In genomic region chr7:144256112-144256511, GRCh38 we compare ENCODE assay signal across 18 cellular contexts. TPM values are rescaled to one million over a fixed set of nuclear protein-coding genes. Genes with fewer than 3 reads are reported as not detected.
DNase-seq lines count a peak whose midpoint lies in the region; ATAC-seq, FAIRE-seq and TF ChIP-seq lines count a peak whose summit lies in the region.
"Had no signal": no experiment of that assay in that cellular context is flagged by ENCODE, and none has a peak within 500 bp of the region (broad histone marks: within the 10 kb centered on the region; RNA-seq: fewer than 3 reads in every experiment).

No MANE protein-coding gene starts in this region.

- in situ Hi-C loops in K562 (cut with MboI): no loop called here

- TF ChIP-seq CTCF in A673 (conservative IDR thresholded peaks at IDR 0.05; ENCODE audit: low read depth, low read length): no peak
- no peak for TF ChIP-seq CTCF in K562 (IDR thresholded peaks at IDR 0.05 in 2 of 3, conservative IDR thresholded peaks at IDR 0.05 in 1 of 3; ENCODE audit: insufficient read depth in 2 of 3, low read depth in 1 of 3, low read length in 3 of 3)
- TF ChIP-seq CTCF in foreskin keratinocyte (conservative IDR thresholded peaks at IDR 0.05): no peak

- BruUV-seq in A673 (replicated peaks; lab: Mats Ljungman, UMichigan) (no TSS peak), K562 (replicated peaks; lab: Mats Ljungman, UMichigan) (no TSS peak)

- H3K27ac ChIP-seq in A673 (ENCODE audit: low read depth, low read length, poor library complexity, severe bottlenecking) (peak overlapping the region; percentile 62), K562 (ENCODE audit: extremely low read depth, low read depth, low read length) (no peak overlapping the region), foreskin keratinocyte (no peak overlapping the region)
- H3K27ac ChIP-seq: neutrophil had no signal

- TF ChIP-seq POLR2A in K562 (conservative IDR thresholded peaks at IDR 0.05): no peak

- no peak for FAIRE-seq in K562 (lab: Jason Lieb, UNC)
- FAIRE-seq: D721Med, H54 had no signal

- no peaks in the 10 kb centered on the region for H4K20me1 ChIP-seq in K562 (replicated peaks; ENCODE audit: control insufficient read depth, insufficient read depth, low read length)

- no peak for TF ChIP-seq RAD21 in K562 (CRISPR knock-in tag; conservative IDR thresholded peaks at IDR 0.05 in 1 of 2, IDR thresholded peaks at IDR 0.05 in 1 of 2)

- CTCF ChIA-PET in A673 (lab: Charles Lee) (no interaction called here), K562 (lab: Yijun Ruan, JAX; ENCODE audit: low intra/inter-chr PET ratio) (no interaction called here)

- H2AFZ ChIP-seq in K562 (ENCODE audit: low read depth, low read length): no peak overlapping the region

- intact Hi-C loops in A673 (cut with micrococcal nuclease; ENCODE audit: unreplicated experiment): no loop called here
- intact Hi-C loops in K562 (cut with micrococcal nuclease): no loop called here

- no peaks in the 10 kb centered on the region for H3K9me3 Mint-ChIP-seq in activated T-cell treated with anti-CD3 and anti-CD28 coated beads, Interleukin-2, amount 50 U/mL, for 4 hours
- H3K9me3 Mint-ChIP-seq: stimulated activated memory B cell treated with anti-CD40 and anti-IgM and Interleukin-4, amounts not matched to agents 10 μg/mL and 1 μg/mL and 100 μg/mL, for 72 hours had no signal

- peaks cover 17% of the 10 kb centered on the region for H3K4me1 ChIP-seq in A673 (ENCODE audit: insufficient read depth, low read length, poor library complexity, severe bottlenecking)
- no peaks in the 10 kb centered on the region for H3K4me1 ChIP-seq in K562 (replicated peaks in 1 of 2; ENCODE audit: control insufficient read depth in 2 of 2, insufficient read depth in 2 of 2, low read length in 2 of 2)
- no peaks in the 10 kb centered on the region for H3K4me1 ChIP-seq in foreskin keratinocyte

- peak; percentile 87 for DNase-seq in A673 (ENCODE audit: low spot score)
- DNase-seq in HCEC 1CT: peak; percentile 0
- DNase-seq in K562 (ENCODE audit: extremely low read depth in 1 of 4, low spot score in 3 of 4): peak in 1 of 4 experiments; percentile 12
- no peak for DNase-seq in foreskin keratinocyte
- DNase-seq in activated gamma-delta T cell (lab: John Stamatoyannopoulos, UW): no peak
- DNase-seq in activated T-cell treated with anti-CD3 and anti-CD28 coated beads, Interleukin-2, amount 50 U/mL, for 4 hours: no peak
- DNase-seq in activated effector memory CD4-positive, alpha-beta T cell treated with Interleukin-2 at 50 U/mL for 16 hours: no peak
- DNase-seq: activated CD4-positive, alpha-beta T cell treated with anti-CD3 and anti-CD28 coated beads for 1 hour; KG1; NCI-H1436; NCI-H510A treated with DMSO at 0.1 percent for 48 hours; SW 1271 had no signal

- no peaks in the 10 kb centered on the region for H3K4me1 Mint-ChIP-seq in activated T-cell treated with anti-CD3 and anti-CD28 coated beads, Interleukin-2, amount 50 U/mL, for 4 hours (ENCODE audit: low read depth)
- H3K4me1 Mint-ChIP-seq: stimulated activated memory B cell treated with anti-CD40 and anti-IgM and Interleukin-4, amounts not matched to agents 10 μg/mL and 1 μg/mL and 100 μg/mL, for 72 hours had no signal

- H3K36me3 Mint-ChIP-seq in activated T-cell treated with anti-CD3 and anti-CD28 coated beads, Interleukin-2, amount 50 U/mL, for 4 hours (ENCODE audit: insufficient read depth): peaks cover 2% of the 10 kb centered on the region
- H3K36me3 Mint-ChIP-seq: stimulated activated memory B cell treated with anti-CD40 and anti-IgM and Interleukin-4, amounts not matched to agents 10 μg/mL and 1 μg/mL and 100 μg/mL, for 72 hours had no signal

- TF ChIP-seq EP300 in K562 (IDR thresholded peaks at IDR 0.05; ENCODE audit: low read length): no peak

- POLR2A ChIA-PET in A673 (lab: Charles Lee; ENCODE audit: low non-redundant PET): no interaction called here
- POLR2A ChIA-PET in K562 (lab: Yijun Ruan, JAX): no interaction called here

- ATAC-seq in K562: peak; percentile 32; the same call in 1 of the 3 replicates
- ATAC-seq in foreskin keratinocyte: peak; percentile 28
- ATAC-seq in HG02884 (IDR thresholded peaks at IDR 0.05; ENCODE audit: unreplicated experiment): no peak
- ATAC-seq in activated T-cell treated with anti-CD3 and anti-CD28 coated beads, Interleukin-2, amount 50 U/mL, for 4 hours: no peak
- ATAC-seq: Panc1; stimulated activated memory B cell treated with anti-CD40 and anti-IgM and Interleukin-4, amounts not matched to agents 10 μg/mL and 1 μg/mL and 100 μg/mL, for 72 hours had no signal

- 2% methylated on average over 3 of the region's 3 CpGs for WGBS in K562 (ENCODE audit: insufficient coverage, low coverage, missing lambda C conversion rate)

- H3K79me2 ChIP-seq in K562 (ENCODE audit: control insufficient read depth, insufficient read depth, low read length): no peaks in the 10 kb centered on the region

- H3K27me3 Mint-ChIP-seq in activated T-cell treated with anti-CD3 and anti-CD28 coated beads, Interleukin-2, amount 50 U/mL, for 4 hours (ENCODE audit: low read depth): no peaks in the 10 kb centered on the region
- H3K27me3 Mint-ChIP-seq: stimulated activated memory B cell treated with anti-CD40 and anti-IgM and Interleukin-4, amounts not matched to agents 10 μg/mL and 1 μg/mL and 100 μg/mL, for 72 hours had no signal

- H3K4me3 ChIP-seq in A673 (ENCODE audit: low read depth, low read length, poor library complexity, severe bottlenecking) (no peak overlapping the region), K562 (no peak overlapping the region)

- no peaks in the 10 kb centered on the region for H3K36me3 ChIP-seq in A673 (ENCODE audit: insufficient read depth, low read length, poor library complexity, severe bottlenecking)
- H3K36me3 ChIP-seq in K562 (ENCODE audit: control insufficient read depth, insufficient read depth, low read length): no peaks in the 10 kb centered on the region
- H3K36me3 ChIP-seq: neutrophil had no signal

- no peak overlapping the region for H3K4me3 Mint-ChIP-seq in activated T-cell treated with anti-CD3 and anti-CD28 coated beads, Interleukin-2, amount 50 U/mL, for 4 hours
- H3K4me3 Mint-ChIP-seq: stimulated activated memory B cell treated with anti-CD40 and anti-IgM and Interleukin-4, amounts not matched to agents 10 μg/mL and 1 μg/mL and 100 μg/mL, for 72 hours had no signal

- H3K9me1 ChIP-seq in K562 (ENCODE audit: control insufficient read depth, insufficient read depth, low read length): no peaks in the 10 kb centered on the region

- no peak overlapping the region for H3K9ac ChIP-seq in K562 (ENCODE audit: insufficient read depth in 1 of 2, low read depth in 2 of 2, low read length in 2 of 2)

- H3K27me3 ChIP-seq in A673 (replicated peaks; ENCODE audit: insufficient read depth, low read depth, low read length, poor library complexity) (no peaks in the 10 kb centered on the region), K562 (ENCODE audit: control insufficient read depth in 2 of 2, insufficient read depth in 2 of 2, low read length in 2 of 2) (no peaks in the 10 kb centered on the region), foreskin keratinocyte (no peaks in the 10 kb centered on the region)
- H3K27me3 ChIP-seq: neutrophil had no signal

- H3K9me3 ChIP-seq in A673 (ENCODE audit: low read depth, low read length, poor library complexity, severe bottlenecking) (no peaks in the 10 kb centered on the region), K562 (replicated peaks; ENCODE audit: control insufficient read depth, insufficient read depth, low read depth, low read length) (no peaks in the 10 kb centered on the region)
- H3K9me3 ChIP-seq: neutrophil had no signal

- no peak overlapping the region for H3K4me2 ChIP-seq in K562 (ENCODE audit: insufficient read depth, low read length)

RNA-seq across cellular contexts. Expression of gene OR2A7, which starts 8.5 kb away (rescaled TPM):
- total RNA-seq in A673 (2021): 1.2 and 2.0 TPM in 2 replicates
- not detected in 2 replicates for total RNA-seq in K562 (2011; cell fraction: chromatin; rRNA removed; ENCODE audit: low replicate concordance)
- total RNA-seq in K562 (2011; cell fraction: nucleolus; rRNA removed): not detected in 2 replicates
- not detected in 2 replicates for total RNA-seq in K562 (2011; cell fraction: nucleoplasm; rRNA removed)
- total RNA-seq in K562 (2014; rRNA removed): not detected in 2 replicates
- total RNA-seq in K562 (2014; rRNA removed; fragmentation: Illumina TruSeq; extraction: Trizol): not detected in 2 replicates
- not detected in 2 replicates for total RNA-seq in K562 (2015; rRNA removed; fragmentation: Illumina TruSeq; extraction: Trizol)
- total RNA-seq in K562 (2021): not detected in 2 replicates
- 0.06 and 0.08 TPM in 2 replicates for polyA plus RNA-seq in K562 (2011; rRNA removed)
- polyA plus RNA-seq in K562 (2011; cell fraction: cytosol; rRNA removed): 0.24 TPM in 1 of 2 replicates, not detected in the other
- polyA plus RNA-seq in K562 (2011; cell fraction: nucleus; rRNA removed): 0.07 TPM in 1 of 2 replicates, not detected in the other
- polyA plus RNA-seq in K562 (2012): 0.11 and 0.18 TPM in 2 replicates
- not detected in 2 replicates for polyA plus RNA-seq in K562 (2014; fragmentation: Illumina TruSeq; extraction: Trizol)
- polyA plus RNA-seq in K562 (2014; fragmentation: Nextera tagmentation; extraction: Ambion mirVana): under 1 TPM; 0.03 to 0.10 TPM
- not detected in 2 replicates for polyA plus RNA-seq in K562 (2014; rRNA removed)
- polyA minus RNA-seq in K562 (2011; rRNA and poly(A)+ RNA removed): not detected in 2 replicates
- polyA minus RNA-seq in K562 (2011; cell fraction: cytosol; rRNA and poly(A)+ RNA removed): not detected in 2 replicates
- polyA minus RNA-seq in K562 (2011; cell fraction: nucleus; rRNA and poly(A)+ RNA removed): not detected in 2 replicates
- total RNA-seq in foreskin keratinocyte: 3.3 and 11.6 TPM in 2 replicates
- 1.0 and 2.5 TPM in 2 replicates for polyA plus RNA-seq in foreskin keratinocyte
- under 1 TPM; 0.42 to 0.71 (median 0.58) TPM for total RNA-seq in activated T-cell treated with anti-CD3 and anti-CD28 coated beads, Interleukin-2, amount 50 U/mL, for 4 hours

RNA-seq across cellular contexts. Expression of gene CTAGE8, which starts 13.0 kb away (rescaled TPM):
- total RNA-seq in A673 (2021) (2.1 and 2.8 TPM in 2 replicates), K562 (2014; rRNA removed) (not detected in 2 replicates), K562 (2014; rRNA removed; fragmentation: Illumina TruSeq; extraction: Trizol) (not detected in 2 replicates), K562 (2015; rRNA removed; fragmentation: Illumina TruSeq; extraction: Trizol) (0.04 TPM in 1 of 2 replicates, not detected in the other), K562 (2021) (0.11 TPM in 1 of 2 replicates, not detected in the other), foreskin keratinocyte (4.7 and 5.1 TPM in 2 replicates)
- total RNA-seq in K562 (2011; cell fraction: chromatin; rRNA removed; ENCODE audit: low replicate concordance): not detected in 2 replicates
- not detected in 2 replicates for total RNA-seq in K562 (2011; cell fraction: nucleolus; rRNA removed)
- not detected in 2 replicates for total RNA-seq in K562 (2011; cell fraction: nucleoplasm; rRNA removed)
- polyA plus RNA-seq in K562 (2011; rRNA removed) (0.04 TPM in 1 of 2 replicates, not detected in the other), K562 (2014; fragmentation: Illumina TruSeq; extraction: Trizol) (not detected in 2 replicates), K562 (2014; fragmentation: Nextera tagmentation; extraction: Ambion mirVana) (not detected), K562 (2014; rRNA removed) (not detected in 2 replicates), foreskin keratinocyte (2.1 and 3.3 TPM in 2 replicates)
- polyA plus RNA-seq in K562 (2011; cell fraction: cytosol; rRNA removed): 0.04 and 0.09 TPM in 2 replicates
- polyA plus RNA-seq in K562 (2011; cell fraction: nucleus; rRNA removed): 0.38 and 0.61 TPM in 2 replicates
- 0.05 and 0.17 TPM in 2 replicates for polyA plus RNA-seq in K562 (2012)
- 0.14 and 0.24 TPM in 2 replicates for polyA minus RNA-seq in K562 (2011; rRNA and poly(A)+ RNA removed)
- polyA minus RNA-seq in K562 (2011; cell fraction: cytosol; rRNA and poly(A)+ RNA removed): not detected in 2 replicates
- 0.44 TPM in 1 of 2 replicates, not detected in the other for polyA minus RNA-seq in K562 (2011; cell fraction: nucleus; rRNA and poly(A)+ RNA removed)
- under 1 TPM; 0.14 to 0.53 (median 0.29) TPM for total RNA-seq in activated T-cell treated with anti-CD3 and anti-CD28 coated beads, Interleukin-2, amount 50 U/mL, for 4 hours

RNA-seq across cellular contexts. Expression of gene OR2A42, which starts 16.7 kb away (rescaled TPM):
- 0.21 and 0.37 TPM in 2 replicates for total RNA-seq in A673 (2021)
- total RNA-seq in K562 (2011; cell fraction: chromatin; rRNA removed; ENCODE audit: low replicate concordance): not detected in 2 replicates
- not detected in 2 replicates for total RNA-seq in K562 (2011; cell fraction: nucleolus; rRNA removed)
- not detected in 2 replicates for total RNA-seq in K562 (2011; cell fraction: nucleoplasm; rRNA removed)
- total RNA-seq in K562 (2014; rRNA removed): not detected in 2 replicates
- not detected in 2 replicates for total RNA-seq in K562 (2014; rRNA removed; fragmentation: Illumina TruSeq; extraction: Trizol)
- total RNA-seq in K562 (2015; rRNA removed; fragmentation: Illumina TruSeq; extraction: Trizol): not detected in 2 replicates
- not detected in 2 replicates for total RNA-seq in K562 (2021)
- not detected in 2 replicates for polyA plus RNA-seq in K562 (2011; rRNA removed)
- not detected in 2 replicates for polyA plus RNA-seq in K562 (2011; cell fraction: cytosol; rRNA removed)
- not detected in 2 replicates for polyA plus RNA-seq in K562 (2011; cell fraction: nucleus; rRNA removed)
- polyA plus RNA-seq in K562 (2012): not detected in 2 replicates
- not detected in 2 replicates for polyA plus RNA-seq in K562 (2014; fragmentation: Illumina TruSeq; extraction: Trizol)
- not detected for polyA plus RNA-seq in K562 (2014; fragmentation: Nextera tagmentation; extraction: Ambion mirVana)
- not detected in 2 replicates for polyA plus RNA-seq in K562 (2014; rRNA removed)
- not detected in 2 replicates for polyA minus RNA-seq in K562 (2011; rRNA and poly(A)+ RNA removed)
- not detected in 2 replicates for polyA minus RNA-seq in K562 (2011; cell fraction: cytosol; rRNA and poly(A)+ RNA removed)
- polyA minus RNA-seq in K562 (2011; cell fraction: nucleus; rRNA and poly(A)+ RNA removed): not detected in 2 replicates
- total RNA-seq in foreskin keratinocyte: not detected in 2 replicates
- not detected in 2 replicates for polyA plus RNA-seq in foreskin keratinocyte
- total RNA-seq in activated T-cell treated with anti-CD3 and anti-CD28 coated beads, Interleukin-2, amount 50 U/mL, for 4 hours: not detected

RNA-seq across cellular contexts. Expression of gene OR2A1, which starts 56.1 kb away (rescaled TPM):
- total RNA-seq in A673 (2021) (0.44 and 0.60 TPM in 2 replicates), K562 (2014; rRNA removed) (not detected in 2 replicates), K562 (2014; rRNA removed; fragmentation: Illumina TruSeq; extraction: Trizol) (not detected in 2 replicates), K562 (2015; rRNA removed; fragmentation: Illumina TruSeq; extraction: Trizol) (not detected in 2 replicates), K562 (2021) (not detected in 2 replicates), foreskin keratinocyte (not detected in 2 replicates)
- total RNA-seq in K562 (2011; cell fraction: chromatin; rRNA removed; ENCODE audit: low replicate concordance): not detected in 2 replicates
- total RNA-seq in K562 (2011; cell fraction: nucleolus; rRNA removed): not detected in 2 replicates
- total RNA-seq in K562 (2011; cell fraction: nucleoplasm; rRNA removed): not detected in 2 replicates
- polyA plus RNA-seq in K562 (2011; rRNA removed) (not detected in 2 replicates), K562 (2014; fragmentation: Illumina TruSeq; extraction: Trizol) (not detected in 2 replicates), K562 (2014; fragmentation: Nextera tagmentation; extraction: Ambion mirVana) (not detected), K562 (2014; rRNA removed) (not detected in 2 replicates), foreskin keratinocyte (not detected in 2 replicates)
- polyA plus RNA-seq in K562 (2011; cell fraction: cytosol; rRNA removed): not detected in 2 replicates
- not detected in 2 replicates for polyA plus RNA-seq in K562 (2011; cell fraction: nucleus; rRNA removed)
- 0.01 TPM in 1 of 2 replicates, not detected in the other for polyA plus RNA-seq in K562 (2012)
- not detected in 2 replicates for polyA minus RNA-seq in K562 (2011; rRNA and poly(A)+ RNA removed)
- not detected in 2 replicates for polyA minus RNA-seq in K562 (2011; cell fraction: cytosol; rRNA and poly(A)+ RNA removed)
- not detected in 2 replicates for polyA minus RNA-seq in K562 (2011; cell fraction: nucleus; rRNA and poly(A)+ RNA removed)
- total RNA-seq in activated T-cell treated with anti-CD3 and anti-CD28 coated beads, Interleukin-2, amount 50 U/mL, for 4 hours: not detected

Comparison
In these comparisons a context has a peak if more than half of its experiments do, and no peak if none do; other contexts are left out.
1. DNase-seq: peak in A673 (single experiment) and HCEC 1CT (single experiment); none in foreskin keratinocyte (0 of 2), activated gamma-delta T cell (single experiment), activated T-cell treated with anti-CD3 and anti-CD28 coated beads, Interleukin-2, amount 50 U/mL, for 4 hours (single experiment) and activated effector memory CD4-positive, alpha-beta T cell treated with Interleukin-2 at 50 U/mL for 16 hours (single experiment).
2. ATAC-seq: peak in K562 (single experiment) and foreskin keratinocyte (single experiment); none in HG02884 (single experiment) and activated T-cell treated with anti-CD3 and anti-CD28 coated beads, Interleukin-2, amount 50 U/mL, for 4 hours (0 of 2).